Comparison of ENCODE assay signal across 18 cellular contexts in the genomic region with DNA sequence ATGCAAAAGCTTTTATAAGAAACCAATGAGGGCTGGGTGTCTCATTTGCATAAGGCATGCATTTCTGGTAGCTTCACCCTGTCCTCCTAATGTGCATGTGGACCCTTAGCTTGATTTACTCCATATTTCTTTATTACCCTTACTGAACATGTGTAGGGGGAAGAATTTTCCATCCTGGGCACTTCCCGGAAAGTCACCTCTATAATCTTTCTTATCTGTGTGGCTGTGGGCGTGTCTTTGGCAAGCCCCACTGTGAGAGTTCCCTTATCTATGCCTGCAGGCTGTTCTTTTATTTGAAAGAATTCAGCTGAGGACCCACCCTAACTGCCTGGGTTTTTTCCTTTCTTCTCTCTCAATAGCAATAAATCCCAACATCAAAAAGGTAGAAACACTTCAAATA.
DNase-seq lines count a peak whose midpoint lies in the region; ATAC-seq and TF ChIP-seq lines count a peak whose summit lies in the region.
"Had no signal": no experiment of that assay in that cellular context is flagged by ENCODE, and none has a peak within 500 bp of the region (broad histone marks: within the 10 kb centered on the region; RNA-seq: fewer than 3 reads in every experiment).

No MANE protein-coding gene starts in this region.

- TF ChIP-seq CTCF in Peyer's patch (IDR thresholded peaks at IDR 0.05) (no peak), hepatocyte (IDR thresholded peaks at IDR 0.05; ENCODE audit: poor library complexity) (no peak), transverse colon (IDR thresholded peaks at IDR 0.05) (no peak)

- H3K36me3 ChIP-seq in Peyer's patch (no peaks in the 10 kb centered on the region), hepatocyte (replicated peaks; ENCODE audit: insufficient read depth, low read depth) (no peaks in the 10 kb centered on the region), transverse colon (no peaks in the 10 kb centered on the region)
- H3K36me3 ChIP-seq: BLaER1 treated with 17β-estradiol and CSF1 and Interleukin-3, amounts not matched to agents 10 nM and 100 nM; HAP-1 had no signal

- H3K79me2 ChIP-seq in hepatocyte, result no peaks in the 10 kb centered on the region

- no peak for ATAC-seq in GM19397 (IDR thresholded peaks at IDR 0.05; ENCODE audit: unreplicated experiment)
- ATAC-seq in GM21576 (IDR thresholded peaks at IDR 0.05; ENCODE audit: unreplicated experiment), result no peak

- 16% methylated on average over 2 of the region's 2 CpGs for WGBS in hepatocyte (ENCODE audit: low lambda C conversion rate, missing lambda C conversion rate)
- 35% methylated on average over 2 of the region's 2 CpGs; no CpG with 5 or more reads in 1 of the 2 donors for WGBS in transverse colon (ENCODE audit: low coverage in 1 of 2), 2 donors

- H3K9me3 ChIP-seq in Peyer's patch (no peaks in the 10 kb centered on the region), hepatocyte (ENCODE audit: low read depth) (no peaks in the 10 kb centered on the region), transverse colon (no peaks in the 10 kb centered on the region)
- H3K9me3 ChIP-seq: BLaER1 treated with 17β-estradiol and CSF1 and Interleukin-3, amounts not matched to agents 10 nM and 100 nM; HAP-1 had no signal

- H3K4me2 ChIP-seq in hepatocyte, result no peak overlapping the region
- H3K4me2 ChIP-seq: BLaER1 treated with 17β-estradiol and CSF1 and Interleukin-3, amounts not matched to agents 10 nM and 100 nM had no signal

- H2AFZ ChIP-seq in hepatocyte, result no peak overlapping the region

- H3K9me2 ChIP-seq in hepatocyte (replicated peaks; ENCODE audit: insufficient read depth), result no peaks in the 10 kb centered on the region

- in situ Hi-C loops in transverse colon (cut with MboI; ENCODE audit: low pct_ligation_motif_present in 1 of 4, low pct_unique_long_range_greater_than_20kb in 1 of 4, low sequenced_read_pairs in 3 of 4), result no loop called here

- H3K27me3 ChIP-seq in Peyer's patch (no peaks in the 10 kb centered on the region), hepatocyte (no peaks in the 10 kb centered on the region), transverse colon (no peaks in the 10 kb centered on the region)
- H3K27me3 ChIP-seq: BLaER1 treated with 17β-estradiol and CSF1 and Interleukin-3, amounts not matched to agents 10 nM and 100 nM had no signal

- no peak for TF ChIP-seq POLR2A in Peyer's patch (IDR thresholded peaks at IDR 0.05)
- TF ChIP-seq POLR2A in transverse colon (IDR thresholded peaks at IDR 0.05), result no peak

- no peaks in the 10 kb centered on the region for H4K20me1 ChIP-seq in hepatocyte (ENCODE audit: insufficient read depth, poor library complexity, severe bottlenecking)
- H4K20me1 ChIP-seq: BLaER1 treated with 17β-estradiol and CSF1 and Interleukin-3, amounts not matched to agents 10 nM and 100 nM had no signal

- H3K4me3 ChIP-seq in Peyer's patch, result no peak overlapping the region
- H3K4me3 ChIP-seq in hepatocyte, result no peak overlapping the region
- H3K4me3 ChIP-seq in transverse colon, result no peak overlapping the region
- H3K4me3 ChIP-seq: BLaER1 treated with 17β-estradiol and CSF1 and Interleukin-3, amounts not matched to agents 10 nM and 100 nM; HAP-1 had no signal

- DNase-seq in NCI-H748 (lab: John Stamatoyannopoulos, UW; ENCODE audit: unreplicated experiment) (peak; percentile 39), NCI-H748 treated with DMSO at 0.1 percent for 48 hours (lab: John Stamatoyannopoulos, UW) (no peak), Peyer's patch (peak in 2 of 3 donors; percentile 58 to 75), hepatocyte (ENCODE audit: low spot score) (peak; percentile 50), transverse colon (peak; percentile 73), RPMI8226 (no peak)
- DNase-seq: DMS153, EL, MV-4-11, NCI-H1694, NCI-H446, NCI-H774, SHP77 treated with DMSO at 0.1 percent for 48 hours had no signal

- intact Hi-C loops in transverse colon (cut with DNase I; ENCODE audit: low total_unique reads), result no loop called here

- no peak overlapping the region for H3K27ac ChIP-seq in Peyer's patch
- no peak overlapping the region for H3K27ac ChIP-seq in hepatocyte
- peak overlapping the region; percentile 0 to 77 (median 56) for H3K27ac ChIP-seq in transverse colon
- H3K27ac ChIP-seq: 22Rv1; BLaER1 treated with 17β-estradiol and CSF1 and Interleukin-3, amounts not matched to agents 10 nM and 100 nM had no signal

- peak; percentile 75 for TF ChIP-seq EP300 in transverse colon (IDR thresholded peaks at IDR 0.05; ENCODE audit: low read depth)

- no peaks in the 10 kb centered on the region for H3K4me1 ChIP-seq in Peyer's patch
- no peaks in the 10 kb centered on the region for H3K4me1 ChIP-seq in hepatocyte (ENCODE audit: insufficient read depth)
- H3K4me1 ChIP-seq in transverse colon, result peaks cover 0 to 16% (median 4%) of the 10 kb centered on the region in 4 donors
- H3K4me1 ChIP-seq: BLaER1 treated with 17β-estradiol and CSF1 and Interleukin-3, amounts not matched to agents 10 nM and 100 nM; HAP-1 had no signal

Comparison
In these comparisons a context has a peak if more than half of its experiments do, and no peak if none do; other contexts are left out.
1. DNase-seq: peak in NCI-H748 (single experiment), Peyer's patch (2 of 3), hepatocyte (single experiment) and transverse colon (single experiment); none in NCI-H748 treated with DMSO at 0.1 percent for 48 hours (single experiment) and RPMI8226 (single experiment).
2. H3K27ac ChIP-seq: peak in transverse colon (4 of 4); none in Peyer's patch (0 of 4) and hepatocyte (single experiment).